In the genomic region with DNA sequence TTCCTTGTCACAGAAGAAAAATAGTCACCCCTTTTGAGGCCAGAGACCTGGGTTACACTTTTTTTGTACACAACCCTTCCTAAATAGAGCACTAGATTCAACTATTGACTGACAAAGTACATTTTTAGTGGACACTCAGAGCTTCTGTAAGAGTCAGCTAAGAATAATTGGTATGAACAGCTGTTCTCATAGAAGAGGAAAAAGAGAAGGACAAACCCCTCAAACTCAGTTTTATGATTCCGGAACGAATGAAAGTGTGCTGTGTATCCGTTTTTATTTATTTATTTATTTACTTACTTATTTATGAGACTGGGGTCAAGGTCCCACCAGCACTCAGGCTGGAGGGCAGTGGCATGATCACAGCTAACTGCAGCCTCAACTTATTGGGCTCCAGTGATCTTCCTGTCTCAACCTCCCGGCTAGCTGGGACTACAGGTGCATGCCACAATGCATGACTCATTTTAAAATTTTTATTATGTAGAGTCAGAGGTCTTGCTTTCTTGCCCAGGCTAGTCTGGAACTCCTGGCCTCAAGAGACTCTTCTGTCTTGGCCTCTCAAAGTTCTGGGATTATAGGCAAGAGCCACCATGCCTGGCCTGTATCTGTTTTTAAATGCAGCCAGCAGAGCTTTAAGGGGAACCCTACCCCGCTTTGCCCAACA, we compare ENCODE assay signal across 17 cellular contexts. TPM values are rescaled to one million over a fixed set of nuclear protein-coding genes. Genes with fewer than 3 reads are reported as not detected.
A peak's percentile ranks its signal among the peaks of the same experiment; 100 is the strongest.
DNase-seq lines count a peak whose midpoint lies in the region; ATAC-seq, FAIRE-seq and TF ChIP-seq lines count a peak whose summit lies in the region.
"Had no signal": no experiment of that assay in that cellular context is flagged by ENCODE, and none has a peak within 500 bp of the region (broad histone marks: within the 10 kb centered on the region; RNA-seq: fewer than 3 reads in every experiment).

No MANE protein-coding gene starts in this region.

- H3K27me3 ChIP-seq in IMR-90 (ENCODE audit: control insufficient read depth, insufficient read depth, low read length) = 0 out of 2 replicates have a peak, but pooled peaks cover 2% of the 10 kb centered on the region
- H3K27me3 ChIP-seq in mammary epithelial cell (ENCODE audit: insufficient read depth, low read length) = no peaks in the 10 kb centered on the region
- H3K27me3 ChIP-seq in HepG2 (ENCODE audit: control insufficient read depth in 1 of 2, insufficient read depth in 2 of 2, low read length in 2 of 2) = no peaks in the 10 kb centered on the region
- H3K27me3 ChIP-seq: tibial artery had no signal

- ATAC-seq in IMR-90 (ENCODE audit: low read depth) = peak; percentile 24; the same call in 1 of the 2 replicates
- ATAC-seq in HepG2 = peak; percentile 15; the same call in 1 of the 3 replicates
- ATAC-seq in GM21576 (IDR thresholded peaks at IDR 0.05; ENCODE audit: unreplicated experiment) = no peak

- POLR2A ChIA-PET in IMR-90 (lab: Charles Lee; ENCODE audit: unreplicated experiment) (no interaction called here), HepG2 (lab: Yijun Ruan, JAX) (interaction anchor here (0.7 to 2.1 kb wide), 7 partner anchors 14 to 42 kb away, joined by 3 to 12 read pairs (median 4); a partner anchor contains a TSS)

- no peak overlapping the region for H3K27ac ChIP-seq in IMR-90 (ENCODE audit: insufficient read depth, low read length)
- peak overlapping the region; percentile 33 for H3K27ac ChIP-seq in mammary epithelial cell (ENCODE audit: insufficient read depth, low read depth, low read length)
- peak overlapping the region; percentile 43 for H3K27ac ChIP-seq in HepG2 (ENCODE audit: extremely low read length, insufficient read depth, low read length)
- H3K27ac ChIP-seq: KMS-11, tibial artery had no signal

- CTCF ChIA-PET in IMR-90 (lab: Yijun Ruan, JAX) = no interaction called here
- CTCF ChIA-PET in mammary epithelial cell (lab: Charles Lee; ENCODE audit: low non-redundant PET) = no interaction called here
- CTCF ChIA-PET in HepG2 (lab: Yijun Ruan, JAX; ENCODE audit: low intra/inter-chr PET ratio, low total read pairs) = no interaction called here

- H3K9ac ChIP-seq in IMR-90 (ENCODE audit: low read depth, low read length) = no peak overlapping the region
- H3K9ac ChIP-seq in mammary epithelial cell (ENCODE audit: insufficient read depth, low read length) = no peak overlapping the region
- H3K9ac ChIP-seq in HepG2 (ENCODE audit: insufficient read depth, low read depth, low read length) = no peak overlapping the region
- H3K9ac ChIP-seq: KMS-11 had no signal

- peak overlapping the region; percentile 79 for H2BK120ac ChIP-seq in IMR-90 (ENCODE audit: low read depth, low read length)

- 0 out of 2 replicates have a peak, but pooled peaks cover 3% of the 10 kb centered on the region for H3K9me1 ChIP-seq in IMR-90 (ENCODE audit: insufficient read depth, low read length)

- H2AFZ ChIP-seq in IMR-90 (replicated peaks; ENCODE audit: low read length, poor library complexity) = peak overlapping the region; percentile 8
- peak overlapping the region; percentile 75 for H2AFZ ChIP-seq in mammary epithelial cell (ENCODE audit: low read depth, low read length)
- no peak overlapping the region for H2AFZ ChIP-seq in HepG2 (ENCODE audit: low read length)

- in situ Hi-C loops in IMR-90 (cut with MboI; ENCODE audit: low sequenced_read_pairs) (no loop called here), mammary epithelial cell (cut with MboI; ENCODE audit: low sequenced_read_pairs in 2 of 2) (no loop called here), HepG2 (cut with HindIII; ENCODE audit: extremely low pct_ligation_motif_present, low pct_unique_long_range_greater_than_20kb) (no loop called here)

- DNase-seq in AG10803 (ENCODE audit: low read depth) (peak; percentile 23), IMR-90 (no peak), mammary epithelial cell (peak; percentile 76), HepG2 (ENCODE audit: low spot score) (peak; percentile 39), SKM-1 (lab: John Stamatoyannopoulos, UW; ENCODE audit: unreplicated experiment) (no peak), hippocampal formation (lab: John Stamatoyannopoulos, UW) (no peak)
- DNase-seq in activated CD4-positive, alpha-beta T cell treated with anti-CD3 and anti-CD28 coated beads for 4 hours = no peak
- DNase-seq: activated CD4-positive, alpha-beta memory T cell treated with anti-CD3 and anti-CD28 coated beads for 36 hours; CD8-positive, alpha-beta memory T cell; central memory CD4-positive, alpha-beta T cell; effector memory CD4-positive, alpha-beta T cell; immature natural killer cell; NCI-H446; stimulated activated CD4-positive, alpha-beta T cell treated with anti-CD3 and anti-CD28 coated beads, Interleukin-4, amount 100 ng/mL, for 4 hours; tibial artery had no signal

- TF ChIP-seq RAD21 in IMR-90 (IDR thresholded peaks at IDR 0.05; ENCODE audit: low read length) (no peak), HepG2 (CRISPR knock-in tag; IDR thresholded peaks at IDR 0.05) (no peak)

- no peaks in the 10 kb centered on the region for H3K79me2 ChIP-seq in mammary epithelial cell (ENCODE audit: insufficient read depth, low read length)
- no peaks in the 10 kb centered on the region for H3K79me2 ChIP-seq in HepG2 (ENCODE audit: insufficient read depth, low read length)

- H3K18ac ChIP-seq in IMR-90 (ENCODE audit: low read depth, low read length) = no peak overlapping the region

- H3K4me3 ChIP-seq in AG10803 (ENCODE audit: low read length) (no peak overlapping the region), IMR-90 (ENCODE audit: insufficient read depth, low read depth, low read length) (no peak overlapping the region), mammary epithelial cell (replicated peaks in 1 of 3; ENCODE audit: insufficient read depth in 1 of 3, low read depth in 2 of 3, low read length in 3 of 3) (no peak overlapping the region), HepG2 (replicated peaks in 1 of 3; ENCODE audit: insufficient read depth in 1 of 3, low read depth in 2 of 3, low read length in 3 of 3) (no peak overlapping the region)
- H3K4me3 ChIP-seq: tibial artery had no signal

- TF ChIP-seq POLR2A in IMR-90 (IDR thresholded peaks at IDR 0.05; ENCODE audit: low read depth, low read length) = no peak
- no peak for TF ChIP-seq POLR2A in HepG2 (IDR thresholded peaks at IDR 0.05; ENCODE audit: insufficient read depth in 1 of 2, low read depth in 2 of 2, low read length in 2 of 2)

- peak overlapping the region; percentile 80 for H2BK20ac ChIP-seq in IMR-90 (ENCODE audit: low read depth, low read length)

- 0 out of 2 replicates have a peak overlapping the region, but pooled peaks have one; percentile 30 for H3K56ac ChIP-seq in IMR-90 (ENCODE audit: extremely low read depth, insufficient read depth, low read length)

- dilution Hi-C loops in IMR-90 (cut with HindIII; ENCODE audit: low sequenced_read_pairs, unreplicated experiment) = no loop called here
- dilution Hi-C loops in mammary epithelial cell (cut with HindIII; ENCODE audit: low sequenced_read_pairs) = no loop called here

- no peak overlapping the region for H2AK5ac ChIP-seq in IMR-90 (ENCODE audit: low read depth, low read length)

- no peak overlapping the region for H3K4me2 ChIP-seq in IMR-90 (ENCODE audit: low read depth, low read length)
- peak overlapping the region; percentile 71 for H3K4me2 ChIP-seq in mammary epithelial cell (ENCODE audit: insufficient read depth, low read depth, low read length)
- H3K4me2 ChIP-seq in HepG2 (ENCODE audit: low read depth, low read length) = 0 out of 2 replicates have a peak overlapping the region, but pooled peaks have one; percentile 13
- H3K4me2 ChIP-seq: KMS-11 had no signal

- no TSS peak for BruUV-seq in IMR-90 (replicated peaks; lab: Mats Ljungman, UMichigan)
- BruUV-seq in mammary epithelial cell (replicated peaks; lab: Mats Ljungman, UMichigan) = no TSS peak
- BruUV-seq in HepG2 (replicated peaks; lab: Mats Ljungman, UMichigan) = no TSS peak

- no peaks in the 10 kb centered on the region for H3K36me3 ChIP-seq in IMR-90 (ENCODE audit: control insufficient read depth, insufficient read depth, low read length)
- H3K36me3 ChIP-seq in mammary epithelial cell (ENCODE audit: insufficient read depth, low read length) = no peaks in the 10 kb centered on the region
- no peaks in the 10 kb centered on the region for H3K36me3 ChIP-seq in HepG2 (replicated peaks in 1 of 2; ENCODE audit: control insufficient read depth in 1 of 2, insufficient read depth in 2 of 2, low read length in 2 of 2)
- H3K36me3 ChIP-seq: tibial artery had no signal

- peak overlapping the region; percentile 59; the same call in 1 of the 2 replicates for H3K14ac ChIP-seq in IMR-90 (replicated peaks; ENCODE audit: low read depth, low read length)

- WGBS in IMR-90 (ENCODE audit: extremely low coverage in 2 of 2, insufficient read length in 1 of 2), 2 experiments = no CpG with 5 or more reads among the region's 5 CpGs
- 40% methylated on average over 5 of the region's 5 CpGs for WGBS in mammary epithelial cell (ENCODE audit: low coverage, missing lambda C conversion rate)
- 41% methylated on average over 5 of the region's 5 CpGs for WGBS in HepG2 (ENCODE audit: low lambda C conversion rate)

- H3K4ac ChIP-seq in IMR-90 (ENCODE audit: low read depth, low read length) = 0 out of 2 replicates have a peak overlapping the region, but pooled peaks have one; percentile 69

- H2BK5ac ChIP-seq in IMR-90 (ENCODE audit: low read depth, low read length, poor library complexity, severe bottlenecking) = no peak overlapping the region

- no peaks in the 10 kb centered on the region for H3K9me3 ChIP-seq in IMR-90 (ENCODE audit: control insufficient read depth, insufficient read depth, low read length)
- no peaks in the 10 kb centered on the region for H3K9me3 ChIP-seq in mammary epithelial cell (replicated peaks; ENCODE audit: insufficient read depth, low read length)
- no peaks in the 10 kb centered on the region for H3K9me3 ChIP-seq in HepG2 (ENCODE audit: low read length)
- H3K9me3 ChIP-seq: tibial artery had no signal

- peak overlapping the region; percentile 37 for H2AK9ac ChIP-seq in IMR-90 (replicated peaks; ENCODE audit: low read depth, low read length, poor library complexity)

- TF ChIP-seq CTCF in AG10803 (conservative IDR thresholded peaks at IDR 0.05; ENCODE audit: low read length) (no peak), IMR-90 (conservative IDR thresholded peaks at IDR 0.05; ENCODE audit: low read depth, low read length) (no peak), mammary epithelial cell (conservative IDR thresholded peaks at IDR 0.05 in 1 of 2, IDR thresholded peaks at IDR 0.05 in 1 of 2; ENCODE audit: extremely low read depth in 1 of 2, insufficient read depth in 1 of 2, low read depth in 1 of 2, low read length in 2 of 2) (no peak), HepG2 (CRISPR knock-in tag; IDR thresholded peaks at IDR 0.05) (no peak)

- no peaks in the 10 kb centered on the region for H3K79me1 ChIP-seq in IMR-90 (ENCODE audit: low read depth in 1 of 2, low read length in 2 of 2)

- peak overlapping the region; percentile 26; the same call in 1 of the 2 replicates for H4K91ac ChIP-seq in IMR-90 (ENCODE audit: insufficient read depth, low read depth, low read length)

- no peaks in the 10 kb centered on the region for H4K20me1 ChIP-seq in IMR-90 (ENCODE audit: insufficient read depth, low read length)
- no peaks in the 10 kb centered on the region for H4K20me1 ChIP-seq in mammary epithelial cell (ENCODE audit: insufficient read depth, low read length)
- H4K20me1 ChIP-seq in HepG2 (ENCODE audit: insufficient read depth, low read length) = no peaks in the 10 kb centered on the region

- H3K23ac ChIP-seq in IMR-90 (ENCODE audit: low read depth, low read length) = no peak overlapping the region

- intact Hi-C loops in IMR-90 (cut with micrococcal nuclease) = no loop called here
- intact Hi-C loops in mammary epithelial cell (cut with micrococcal nuclease) = no loop called here
- intact Hi-C loops in HepG2 (cut with micrococcal nuclease; ENCODE audit: unreplicated experiment) = no loop called here

- no peak overlapping the region for H4K5ac ChIP-seq in IMR-90 (ENCODE audit: low read depth, low read length)

- H3K4me1 ChIP-seq in IMR-90 (ENCODE audit: control insufficient read depth, insufficient read depth, low read length) (no peaks in the 10 kb centered on the region), mammary epithelial cell (ENCODE audit: insufficient read depth, low read length) (peaks cover 26% of the 10 kb centered on the region), HepG2 (ENCODE audit: insufficient read depth, low read length) (peaks cover 61% of the 10 kb centered on the region)
- H3K4me1 ChIP-seq: tibial artery had no signal

- no peak for TF ChIP-seq EP300 in HepG2 (IDR thresholded peaks at IDR 0.05; ENCODE audit: low read depth in 2 of 2, low read length in 2 of 2)
- no peak for TF ChIP-seq EP300 in HepG2 (CRISPR knock-in tag; IDR thresholded peaks at IDR 0.05; ENCODE audit: borderline replicate concordance)

- no peak overlapping the region for H2BK15ac ChIP-seq in IMR-90 (ENCODE audit: low read depth, low read length)

- FAIRE-seq in HepG2 (lab: Jason Lieb, UNC) = no peak

- H4K8ac ChIP-seq in IMR-90 (ENCODE audit: low read depth in 2 of 2, low read length in 2 of 2) = no peak overlapping the region

RNA-seq across cellular contexts. Expression of a gene that starts 36.0 kb away (rescaled TPM):
- total RNA-seq in IMR-90 (2012; rRNA removed) (under 0.01 TPM in 2 replicates), mammary epithelial cell (1 to 10 TPM; 4.4 to 8.7 TPM), HepG2 (2016; rRNA removed; fragmentation: Illumina TruSeq; extraction: Trizol) (28.9 and 34.3 TPM in 2 replicates)
- polyA plus RNA-seq in IMR-90 (2012; rRNA removed) (0.09 and 0.11 TPM in 2 replicates), mammary epithelial cell (1.9 TPM), HepG2 (2011; rRNA removed) (25.3 and 29.1 TPM in 2 replicates)
- polyA plus RNA-seq in IMR-90 (2012; cell fraction: cytosol; rRNA removed) = 0.06 and 0.09 TPM in 2 replicates
- polyA plus RNA-seq in IMR-90 (2012; cell fraction: nucleus; rRNA removed; ENCODE audit: low replicate concordance) = 0.08 and 0.11 TPM in 2 replicates
- 4.5 TPM for polyA minus RNA-seq in mammary epithelial cell
- total RNA-seq in HepG2 (2016; cell fraction: cytosol; rRNA removed; fragmentation: Illumina TruSeq; extraction: Trizol; ENCODE audit: low read depth) = 3.1 and 4.0 TPM in 2 replicates
- 27.1 and 33.9 TPM in 2 replicates for total RNA-seq in HepG2 (2016; cell fraction: insoluble cytoplasmic fraction; rRNA removed; fragmentation: Illumina TruSeq; extraction: Trizol)
- total RNA-seq in HepG2 (2016; cell fraction: membrane; rRNA removed; fragmentation: Illumina TruSeq; extraction: Trizol) = 17.9 and 18.6 TPM in 2 replicates
- total RNA-seq in HepG2 (2016; cell fraction: nucleus; rRNA removed; fragmentation: Illumina TruSeq; extraction: Trizol) = 49.9 and 55.0 TPM in 2 replicates
- 17.7 and 21.9 TPM in 2 replicates for polyA plus RNA-seq in HepG2 (2011; cell fraction: cytosol; rRNA removed)
- 46.8 and 48.3 TPM in 2 replicates for polyA plus RNA-seq in HepG2 (2011; cell fraction: nucleus; rRNA removed)
- 41.5 and 51.6 TPM in 2 replicates for polyA plus RNA-seq in HepG2 (2012)
- polyA plus RNA-seq in HepG2 (2016; cell fraction: cytosol; fragmentation: Illumina TruSeq; extraction: Trizol; ENCODE audit: low read depth) = 1.9 and 2.0 TPM in 2 replicates
- polyA plus RNA-seq in HepG2 (2016; cell fraction: insoluble cytoplasmic fraction; fragmentation: Illumina TruSeq; extraction: Trizol; ENCODE audit: low read depth) = 21.1 and 22.9 TPM in 2 replicates
- 6.8 and 7.4 TPM in 2 replicates for polyA plus RNA-seq in HepG2 (2016; cell fraction: membrane; fragmentation: Illumina TruSeq; extraction: Trizol; ENCODE audit: low read depth)
- 38.4 and 40.1 TPM in 2 replicates for polyA plus RNA-seq in HepG2 (2016; cell fraction: nucleus; fragmentation: Illumina TruSeq; extraction: Trizol; ENCODE audit: insufficient read depth, low read depth)
- polyA minus RNA-seq in HepG2 (2011; rRNA and poly(A)+ RNA removed; ENCODE audit: low replicate concordance) = 4.3 and 130 TPM in 2 replicates
- polyA minus RNA-seq in HepG2 (2011; cell fraction: cytosol; rRNA and poly(A)+ RNA removed) = 61.0 and 69.9 TPM in 2 replicates
- polyA minus RNA-seq in HepG2 (2011; cell fraction: nucleus; rRNA and poly(A)+ RNA removed) = 116 and 135 TPM in 2 replicates

Comparison
In these comparisons a context has a peak if more than half of its experiments do, and no peak if none do; other contexts are left out.
1. DNase-seq: peak in AG10803 (single experiment), mammary epithelial cell (single experiment) and HepG2 (single experiment); none in IMR-90 (single experiment), activated CD4-positive, alpha-beta T cell treated with anti-CD3 and anti-CD28 coated beads for 4 hours (0 of 2), SKM-1 (single experiment) and hippocampal formation (0 of 2).